ENCODE assay signal across 15 cellular contexts in the genomic region with DNA sequence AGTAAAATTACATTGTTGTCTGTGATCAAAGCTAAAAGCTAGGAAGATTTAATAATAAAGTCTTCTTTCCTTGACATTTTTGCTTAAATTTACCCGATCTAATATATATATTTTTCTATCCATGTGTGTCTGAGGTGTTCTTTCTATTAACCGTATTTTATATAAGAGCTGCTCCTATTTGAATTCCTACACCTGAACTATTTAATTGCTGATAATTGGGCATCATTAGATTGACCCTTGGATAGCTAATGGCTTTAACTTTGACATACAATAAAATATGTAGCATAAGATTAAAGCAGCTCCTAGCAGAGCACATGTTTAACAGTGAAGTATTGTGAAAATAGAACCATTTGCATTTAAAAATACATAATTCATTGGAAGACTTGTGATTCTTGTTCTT.
DNase-seq lines count a peak whose midpoint lies in the region; ATAC-seq and TF ChIP-seq lines count a peak whose summit lies in the region.
"Had no signal": no experiment of that assay in that cellular context is flagged by ENCODE, and none has a peak within 500 bp of the region (broad histone marks: within the 10 kb centered on the region; RNA-seq: fewer than 3 reads in every experiment).

No MANE protein-coding gene starts in this region.

- H3K9me3 Mint-ChIP-seq in type B pancreatic cell, result peaks cover 8% of the 10 kb centered on the region
- H3K9me3 Mint-ChIP-seq: H9 had no signal

- TF ChIP-seq CTCF in fibroblast of the aortic adventitia (IDR thresholded peaks at IDR 0.05; ENCODE audit: insufficient read depth, low read length) (no peak), type B pancreatic cell (conservative IDR thresholded peaks at IDR 0.05) (no peak)

- H3K9me3 ChIP-seq in MG63 (0 out of 2 replicates have a peak, but pooled peaks cover 2% of the 10 kb centered on the region), neuron (ENCODE audit: low read length) (peaks cover 2% of the 10 kb centered on the region)

- H3K27me3 Mint-ChIP-seq in type B pancreatic cell, result peaks cover 7% of the 10 kb centered on the region
- H3K27me3 Mint-ChIP-seq: B cell; CD4-positive, CD25-positive, alpha-beta regulatory T cell had no signal

- H2AFZ ChIP-seq in neuron (ENCODE audit: low read depth, low read length), result no peak overlapping the region

- peaks cover 33% of the 10 kb centered on the region for H3K4me1 Mint-ChIP-seq in type B pancreatic cell (ENCODE audit: unreplicated experiment)
- H3K4me1 Mint-ChIP-seq: B cell; CD4-positive, CD25-positive, alpha-beta regulatory T cell; CD8-positive, alpha-beta memory T cell had no signal

- H3K27ac Mint-ChIP-seq in type B pancreatic cell, result no peak overlapping the region
- H3K27ac Mint-ChIP-seq: B cell; CD4-positive, CD25-positive, alpha-beta regulatory T cell; CD8-positive, alpha-beta memory T cell; H9 had no signal

- H3K36me3 ChIP-seq in MG63, result peaks cover 37% of the 10 kb centered on the region
- H3K36me3 ChIP-seq in neuron (ENCODE audit: insufficient read depth, low read length), result no peaks in the 10 kb centered on the region
- H3K36me3 ChIP-seq: BLaER1 treated with 17β-estradiol and CSF1 and Interleukin-3, amounts not matched to agents 10 nM and 100 nM had no signal

- peaks cover 32% of the 10 kb centered on the region for H3K4me1 ChIP-seq in neuron (ENCODE audit: insufficient read depth, low read length)

- peak overlapping the region; percentile 93 for H3K4me3 Mint-ChIP-seq in type B pancreatic cell
- H3K4me3 Mint-ChIP-seq: B cell; CD4-positive, CD25-positive, alpha-beta regulatory T cell; CD8-positive, alpha-beta memory T cell; H9 had no signal

- DNase-seq in MG63 (no peak), fibroblast of the aortic adventitia (ENCODE audit: low read depth) (no peak), type B pancreatic cell (ENCODE audit: extremely low spot score, unreplicated experiment) (no peak), Right ventricle myocardium inferior (ENCODE audit: missing footprints) (no peak)
- DNase-seq: 8988T; CD4-positive, CD25-positive, alpha-beta regulatory T cell; CD8-positive, alpha-beta memory T cell; COR-L47; GOT3; H9 had no signal

- no peaks in the 10 kb centered on the region for H3K27me3 ChIP-seq in MG63
- H3K27me3 ChIP-seq in neuron (ENCODE audit: insufficient read depth, low read length), result no peaks in the 10 kb centered on the region
- H3K27me3 ChIP-seq: BLaER1 treated with 17β-estradiol and CSF1 and Interleukin-3, amounts not matched to agents 10 nM and 100 nM had no signal

- H3K4me3 ChIP-seq in MG63, result peak overlapping the region; percentile 60
- H3K4me3 ChIP-seq in fibroblast of the aortic adventitia (ENCODE audit: low read depth, low read length), result peak overlapping the region; percentile 67
- H3K4me3 ChIP-seq in neuron (ENCODE audit: low read length), result peak overlapping the region; percentile 74
- H3K4me3 ChIP-seq: BLaER1 treated with 17β-estradiol and CSF1 and Interleukin-3, amounts not matched to agents 10 nM and 100 nM had no signal

- intact Hi-C loops in Right ventricle myocardium inferior (cut with DNase I), result no loop called here

- no peaks in the 10 kb centered on the region for H3K36me3 Mint-ChIP-seq in type B pancreatic cell
- H3K36me3 Mint-ChIP-seq: CD4-positive, CD25-positive, alpha-beta regulatory T cell; CD8-positive, alpha-beta memory T cell had no signal

- ATAC-seq in GM18867 (IDR thresholded peaks at IDR 0.05; ENCODE audit: unreplicated experiment) (no peak), Right ventricle myocardium inferior (no peak), GM18520 (IDR thresholded peaks at IDR 0.05; ENCODE audit: unreplicated experiment) (no peak)
